Comparison of ENCODE assay signal across 10 cellular contexts in genomic region chr2:881204-881918, GRCh38.
DNase-seq lines count a peak whose midpoint lies in the region; ATAC-seq and TF ChIP-seq lines count a peak whose summit lies in the region.
"Had no signal": no experiment of that assay in that cellular context is flagged by ENCODE, and none has a peak within 500 bp of the region (broad histone marks: within the 10 kb centered on the region; RNA-seq: fewer than 3 reads in every experiment).

No MANE protein-coding gene starts in this region.

- no peaks in the 10 kb centered on the region for H3K4me1 Mint-ChIP-seq in activated CD8-positive, alpha-beta memory T cell treated with anti-CD3 and anti-CD28 coated beads, Interleukin-2, amount 10 ng/mL, durations not matched to agents 7 days and 5 days

- DNase-seq in AG09319 (ENCODE audit: extremely low read depth, low read depth) (peak; percentile 25), NCI-H526 treated with DMSO at 0.1 percent for 48 hours (lab: John Stamatoyannopoulos, UW) (no peak), smooth muscle cell (lab: John Stamatoyannopoulos, UW; ENCODE audit: unreplicated experiment) (no peak), NCI-H226 (no peak)
- peak; percentile 19 for DNase-seq in activated CD8-positive, alpha-beta memory T cell treated with anti-CD3 and anti-CD28 coated beads, Interleukin-2, amount 10 ng/mL, durations not matched to agents 7 days and 5 days
- DNase-seq: NCI-H1694 treated with DMSO at 0.1 percent for 48 hours had no signal

- no peak overlapping the region for H3K9ac ChIP-seq in smooth muscle cell (ENCODE audit: low read depth)

- no peaks in the 10 kb centered on the region for H4K20me1 ChIP-seq in smooth muscle cell (ENCODE audit: low read depth)

- no peak overlapping the region for H3K4me3 Mint-ChIP-seq in activated CD8-positive, alpha-beta memory T cell treated with anti-CD3 and anti-CD28 coated beads, Interleukin-2, amount 10 ng/mL, durations not matched to agents 7 days and 5 days

- no peak overlapping the region for H3K27ac Mint-ChIP-seq in activated CD8-positive, alpha-beta memory T cell treated with anti-CD3 and anti-CD28 coated beads, Interleukin-2, amount 10 ng/mL, durations not matched to agents 7 days and 5 days

- TF ChIP-seq CTCF in AG09319 (IDR thresholded peaks at IDR 0.05; ENCODE audit: low read depth, low read length) (no peak), smooth muscle cell (IDR thresholded peaks at IDR 0.05; ENCODE audit: borderline replicate concordance, insufficient read depth, poor library complexity, severe bottlenecking) (no peak)

- CTCF ChIA-PET in activated CD8-positive, alpha-beta memory T cell treated with anti-CD3 and anti-CD28 coated beads, Interleukin-2, amount 10 ng/mL, durations not matched to agents 7 days and 5 days (lab: Charles Lee) = no interaction called here

- H3K79me2 ChIP-seq in smooth muscle cell (ENCODE audit: low read depth) = no peaks in the 10 kb centered on the region

- H3K36me3 ChIP-seq in smooth muscle cell (ENCODE audit: low read depth) = no peaks in the 10 kb centered on the region

- 82% methylated on average over 11 of the region's 11 CpGs for WGBS in smooth muscle cell (ENCODE audit: low lambda C conversion rate)

- no peaks in the 10 kb centered on the region for H3K9me3 ChIP-seq in smooth muscle cell (replicated peaks; ENCODE audit: low read depth)

- H3K4me2 ChIP-seq in smooth muscle cell = no peak overlapping the region

- no peaks in the 10 kb centered on the region for H3K4me1 ChIP-seq in smooth muscle cell (ENCODE audit: low read depth)

- no peak overlapping the region for H3K4me3 ChIP-seq in smooth muscle cell

- ATAC-seq in GM19023 (IDR thresholded peaks at IDR 0.05; ENCODE audit: unreplicated experiment) (peak; percentile 76), HG02798 (IDR thresholded peaks at IDR 0.05; ENCODE audit: poor library complexity, unreplicated experiment) (peak; percentile 78), HG03521 (IDR thresholded peaks at IDR 0.05; ENCODE audit: unreplicated experiment) (no peak)
- ATAC-seq in activated CD8-positive, alpha-beta memory T cell treated with anti-CD3 and anti-CD28 coated beads, Interleukin-2, amount 10 ng/mL, durations not matched to agents 7 days and 5 days = no peak
- ATAC-seq: Panc1 had no signal

- no peaks in the 10 kb centered on the region for H3K36me3 Mint-ChIP-seq in activated CD8-positive, alpha-beta memory T cell treated with anti-CD3 and anti-CD28 coated beads, Interleukin-2, amount 10 ng/mL, durations not matched to agents 7 days and 5 days

- no peak overlapping the region for H3K27ac ChIP-seq in smooth muscle cell (ENCODE audit: low read depth)

- H3F3A ChIP-seq in smooth muscle cell (ENCODE audit: low read depth) = no peaks in the 10 kb centered on the region

- H3K9me3 Mint-ChIP-seq in activated CD8-positive, alpha-beta memory T cell treated with anti-CD3 and anti-CD28 coated beads, Interleukin-2, amount 10 ng/mL, durations not matched to agents 7 days and 5 days (ENCODE audit: low read depth) = no peaks in the 10 kb centered on the region

- H3K27me3 Mint-ChIP-seq in activated CD8-positive, alpha-beta memory T cell treated with anti-CD3 and anti-CD28 coated beads, Interleukin-2, amount 10 ng/mL, durations not matched to agents 7 days and 5 days = peaks cover 18% of the 10 kb centered on the region

- peaks cover 34% of the 10 kb centered on the region for H3K27me3 ChIP-seq in smooth muscle cell (ENCODE audit: low read depth)

- H2AFZ ChIP-seq in smooth muscle cell (ENCODE audit: low read depth) = no peak overlapping the region

Comparison
In these comparisons a context has a peak if more than half of its experiments do, and no peak if none do; other contexts are left out.
1. DNase-seq: peak in AG09319 (single experiment) and activated CD8-positive, alpha-beta memory T cell treated with anti-CD3 and anti-CD28 coated beads, Interleukin-2, amount 10 ng/mL, durations not matched to agents 7 days and 5 days (single experiment); none in NCI-H526 treated with DMSO at 0.1 percent for 48 hours (single experiment), smooth muscle cell (single experiment) and NCI-H226 (single experiment).
2. ATAC-seq: peak in GM19023 (single experiment) and HG02798 (single experiment); none in activated CD8-positive, alpha-beta memory T cell treated with anti-CD3 and anti-CD28 coated beads, Interleukin-2, amount 10 ng/mL, durations not matched to agents 7 days and 5 days (single experiment) and HG03521 (single experiment).